Comparison of ENCODE assay signal across 12 cellular contexts in genomic region chr11:83257638-83258229, GRCh38. TPM values are rescaled to one million over a fixed set of nuclear protein-coding genes. Genes with fewer than 3 reads are reported as not detected.
A peak's percentile ranks its signal among the peaks of the same experiment; 100 is the strongest.
DNase-seq lines count a peak whose midpoint lies in the region; ATAC-seq and TF ChIP-seq lines count a peak whose summit lies in the region.
"Had no signal": no experiment of that assay in that cellular context is flagged by ENCODE, and none has a peak within 500 bp of the region (broad histone marks: within the 10 kb centered on the region; RNA-seq: fewer than 3 reads in every experiment).

No MANE protein-coding gene starts in this region.

- H3K4me1 Mint-ChIP-seq in Caco-2 (ENCODE audit: low read depth, unreplicated experiment), result peaks cover 32% of the 10 kb centered on the region
- no peaks in the 10 kb centered on the region for H3K4me1 Mint-ChIP-seq in endodermal cell
- peaks cover 5% of the 10 kb centered on the region for H3K4me1 Mint-ChIP-seq in nephron progenitor cell
- H3K4me1 Mint-ChIP-seq in natural killer cell, result peaks cover 0 to 4% of the 10 kb centered on the region in 2 donors
- no peaks in the 10 kb centered on the region for H3K4me1 Mint-ChIP-seq in activated T-helper 1 cell treated with anti-CD3 and anti-CD28 coated beads, Interleukin-12 subunit alpha, Interleukin-12 subunit beta, Interleukin-2, Interleukin-4 antibody, amounts not matched to agents 30 ng/mL and 10 ng/mL and 1 ng/mL, durations not matched to agents 14 hours and 24 hours and 36 hours (ENCODE audit: low read depth)
- H3K4me1 Mint-ChIP-seq: H9, immature natural killer cell had no signal

- POLR2A ChIA-PET in Caco-2 (lab: Charles Lee), result interaction anchor here (0.7 kb wide), 1 partner anchor 356 kb away, joined by 3 read pairs; the partner anchor contains the start of gene DDIAS

- no peak overlapping the region for H3K27ac ChIP-seq in endodermal cell (ENCODE audit: low read depth, low read length)
- H3K27ac ChIP-seq: parathyroid adenoma had no signal

- H3K27me3 Mint-ChIP-seq in Caco-2 (ENCODE audit: insufficient read depth, unreplicated experiment), result no peaks in the 10 kb centered on the region
- no peaks in the 10 kb centered on the region for H3K27me3 Mint-ChIP-seq in endodermal cell (ENCODE audit: insufficient read depth)
- H3K27me3 Mint-ChIP-seq in nephron progenitor cell (ENCODE audit: low read depth, poor library complexity), result no peaks in the 10 kb centered on the region
- H3K27me3 Mint-ChIP-seq in natural killer cell (ENCODE audit: low read depth in 2 of 2), result no peaks in the 10 kb centered on the region
- H3K27me3 Mint-ChIP-seq in activated T-helper 1 cell treated with anti-CD3 and anti-CD28 coated beads, Interleukin-12 subunit alpha, Interleukin-12 subunit beta, Interleukin-2, Interleukin-4 antibody, amounts not matched to agents 30 ng/mL and 10 ng/mL and 1 ng/mL, durations not matched to agents 14 hours and 24 hours and 36 hours (ENCODE audit: insufficient read depth), result no peaks in the 10 kb centered on the region

- H3K36me3 Mint-ChIP-seq in Caco-2 (ENCODE audit: insufficient read depth, unreplicated experiment) (peaks cover 13% of the 10 kb centered on the region), endodermal cell (ENCODE audit: low read depth) (peaks cover 17% of the 10 kb centered on the region), nephron progenitor cell (ENCODE audit: low read depth) (peaks cover 19% of the 10 kb centered on the region), natural killer cell (peaks cover 16% of the 10 kb centered on the region)
- H3K36me3 Mint-ChIP-seq in activated T-helper 1 cell treated with anti-CD3 and anti-CD28 coated beads, Interleukin-12 subunit alpha, Interleukin-12 subunit beta, Interleukin-2, Interleukin-4 antibody, amounts not matched to agents 30 ng/mL and 10 ng/mL and 1 ng/mL, durations not matched to agents 14 hours and 24 hours and 36 hours (ENCODE audit: low read depth), result peaks cover 6% of the 10 kb centered on the region

- 98 to 100% methylated on average over 1 to 3 of the region's 3 CpGs for WGBS in endodermal cell (ENCODE audit: insufficient coverage in 1 of 2, insufficient read length in 1 of 2), 2 experiments

- peaks cover 43% of the 10 kb centered on the region for H3K4me1 ChIP-seq in Caco-2
- H3K4me1 ChIP-seq in endodermal cell (ENCODE audit: control insufficient read depth, insufficient read depth, low read length), result no peaks in the 10 kb centered on the region
- H3K4me1 ChIP-seq: parathyroid adenoma had no signal

- BruUV-seq in Caco-2 (replicated peaks; lab: Mats Ljungman, UMichigan), result no TSS peak

- no peak overlapping the region for H3K9ac ChIP-seq in endodermal cell (ENCODE audit: extremely low read depth, low read length, poor library complexity, severe bottlenecking)
- H3K9ac ChIP-seq: parathyroid adenoma had no signal

- CTCF ChIA-PET in Caco-2 (lab: Charles Lee), result no interaction called here

- intact Hi-C loops in Caco-2 (cut with micrococcal nuclease; ENCODE audit: unreplicated experiment), result loop anchor here (2.0 kb wide), 1 partner anchor 165 kb away; no protein-coding TSS in a partner anchor
- intact Hi-C loops in natural killer cell (cut with micrococcal nuclease), result no loop called here
- intact Hi-C loops in activated T-helper 1 cell treated with anti-CD3 and anti-CD28 coated beads, Interleukin-12 subunit alpha, Interleukin-12 subunit beta, Interleukin-2, Interleukin-4 antibody, amounts not matched to agents 30 ng/mL and 10 ng/mL and 1 ng/mL, durations not matched to agents 14 hours and 24 hours and 36 hours (cut with micrococcal nuclease), result no loop called here

- DNase-seq in Caco-2, result peak in 1 of 2 experiments; percentile 63
- peak; percentile 88 for DNase-seq in NCI-H226
- no peak for DNase-seq in endodermal cell
- DNase-seq in nephron progenitor cell, result no peak
- no peak for DNase-seq in ecto neural progenitor cell (ENCODE audit: low spot score)
- DNase-seq in natural killer cell, result no peak
- no peak for DNase-seq in activated T-helper 1 cell treated with anti-CD3 and anti-CD28 coated beads, Interleukin-12 subunit alpha, Interleukin-12 subunit beta, Interleukin-2, Interleukin-4 antibody, amounts not matched to agents 30 ng/mL and 10 ng/mL and 1 ng/mL, durations not matched to agents 14 hours and 24 hours and 36 hours (ENCODE audit: low spot score)
- DNase-seq: DMS153, H9, immature natural killer cell had no signal

- H3K27ac Mint-ChIP-seq in Caco-2 (ENCODE audit: unreplicated experiment), result peak overlapping the region; percentile 87
- peak overlapping the region; percentile 53 for H3K27ac Mint-ChIP-seq in endodermal cell
- H3K27ac Mint-ChIP-seq in nephron progenitor cell, result peak overlapping the region; percentile 51
- H3K27ac Mint-ChIP-seq in natural killer cell, result no peak overlapping the region
- H3K27ac Mint-ChIP-seq in activated T-helper 1 cell treated with anti-CD3 and anti-CD28 coated beads, Interleukin-12 subunit alpha, Interleukin-12 subunit beta, Interleukin-2, Interleukin-4 antibody, amounts not matched to agents 30 ng/mL and 10 ng/mL and 1 ng/mL, durations not matched to agents 14 hours and 24 hours and 36 hours, result no peak overlapping the region

- H3K4me3 Mint-ChIP-seq in Caco-2 (ENCODE audit: unreplicated experiment) (no peak overlapping the region), endodermal cell (no peak overlapping the region), nephron progenitor cell (no peak overlapping the region), natural killer cell (no peak overlapping the region)
- H3K4me3 Mint-ChIP-seq in activated T-helper 1 cell treated with anti-CD3 and anti-CD28 coated beads, Interleukin-12 subunit alpha, Interleukin-12 subunit beta, Interleukin-2, Interleukin-4 antibody, amounts not matched to agents 30 ng/mL and 10 ng/mL and 1 ng/mL, durations not matched to agents 14 hours and 24 hours and 36 hours, result no peak overlapping the region
- H3K4me3 Mint-ChIP-seq: H9, immature natural killer cell had no signal

- ATAC-seq in natural killer cell, result no peak
- ATAC-seq in HG02870 (IDR thresholded peaks at IDR 0.05; ENCODE audit: unreplicated experiment), result no peak

- no peaks in the 10 kb centered on the region for H3K9me3 Mint-ChIP-seq in Caco-2 (ENCODE audit: unreplicated experiment)
- H3K9me3 Mint-ChIP-seq in endodermal cell, result no peaks in the 10 kb centered on the region
- H3K9me3 Mint-ChIP-seq in nephron progenitor cell, result no peaks in the 10 kb centered on the region
- H3K9me3 Mint-ChIP-seq in natural killer cell, result no peaks in the 10 kb centered on the region
- no peaks in the 10 kb centered on the region for H3K9me3 Mint-ChIP-seq in activated T-helper 1 cell treated with anti-CD3 and anti-CD28 coated beads, Interleukin-12 subunit alpha, Interleukin-12 subunit beta, Interleukin-2, Interleukin-4 antibody, amounts not matched to agents 30 ng/mL and 10 ng/mL and 1 ng/mL, durations not matched to agents 14 hours and 24 hours and 36 hours
- H3K9me3 Mint-ChIP-seq: H9, immature natural killer cell had no signal

- H3K4me3 ChIP-seq in Caco-2 (ENCODE audit: low read depth, low read length), result no peak overlapping the region
- H3K4me3 ChIP-seq in endodermal cell (ENCODE audit: low read length), result no peak overlapping the region

- H3K36me3 ChIP-seq in Caco-2 (ENCODE audit: control insufficient read depth, insufficient read depth, low read length) (peaks cover 4% of the 10 kb centered on the region; the same call in 1 of the 2 replicates), endodermal cell (ENCODE audit: control insufficient read depth, insufficient read depth, low read length) (peaks cover 49% of the 10 kb centered on the region)

- no peak for TF ChIP-seq CTCF in Caco-2 (IDR thresholded peaks at IDR 0.05; ENCODE audit: insufficient read depth in 1 of 2, low read depth in 1 of 2, low read length in 1 of 2, severe bottlenecking in 1 of 2, unreplicated experiment in 1 of 2)
- TF ChIP-seq CTCF in endodermal cell (conservative IDR thresholded peaks at IDR 0.05), result no peak
- TF ChIP-seq CTCF in nephron progenitor cell (IDR thresholded peaks at IDR 0.05), result no peak
- no peak for TF ChIP-seq CTCF in natural killer cell (IDR thresholded peaks at IDR 0.05)

- H3K27me3 ChIP-seq in Caco-2 (replicated peaks; ENCODE audit: control insufficient read depth, insufficient read depth, low read length), result no peaks in the 10 kb centered on the region
- no peaks in the 10 kb centered on the region for H3K27me3 ChIP-seq in endodermal cell (ENCODE audit: control insufficient read depth, insufficient read depth, low read length, poor library complexity, severe bottlenecking)

- H3K9me3 ChIP-seq in Caco-2 (no peaks in the 10 kb centered on the region), endodermal cell (ENCODE audit: control insufficient read depth, low read length) (no peaks in the 10 kb centered on the region)

RNA-seq across cellular contexts. Expression of gene CCDC90B, which starts 28.4 kb away (rescaled TPM):
- total RNA-seq in Caco-2 (2022) (46.2 and 63.6 TPM in 2 replicates), endodermal cell (100 to 1,000 TPM in 1 of 2 donors, 10 to 100 TPM in 1; 64.2 to 105 TPM), natural killer cell (10 to 100 TPM; 27.3 to 30.2 (median 29.5) TPM)
- polyA plus RNA-seq in endodermal cell (2013, experiment 1 of 2), result 83.0 TPM
- 94.9 TPM for polyA plus RNA-seq in endodermal cell (2013, experiment 2 of 2)
- total RNA-seq in activated T-helper 1 cell treated with anti-CD3 and anti-CD28 coated beads, Interleukin-12 subunit alpha, Interleukin-12 subunit beta, Interleukin-2, Interleukin-4 antibody, amounts not matched to agents 30 ng/mL and 10 ng/mL and 1 ng/mL, durations not matched to agents 14 hours and 24 hours and 36 hours, result 24.2 and 24.5 TPM in 2 replicates

Comparison
In these comparisons a context has a peak if more than half of its experiments do, and no peak if none do; other contexts are left out.
1. H3K27ac Mint-ChIP-seq: peak in Caco-2 (single experiment), endodermal cell (single experiment) and nephron progenitor cell (single experiment); none in natural killer cell (0 of 2) and activated T-helper 1 cell treated with anti-CD3 and anti-CD28 coated beads, Interleukin-12 subunit alpha, Interleukin-12 subunit beta, Interleukin-2, Interleukin-4 antibody, amounts not matched to agents 30 ng/mL and 10 ng/mL and 1 ng/mL, durations not matched to agents 14 hours and 24 hours and 36 hours (single experiment).